In the genomic region with DNA sequence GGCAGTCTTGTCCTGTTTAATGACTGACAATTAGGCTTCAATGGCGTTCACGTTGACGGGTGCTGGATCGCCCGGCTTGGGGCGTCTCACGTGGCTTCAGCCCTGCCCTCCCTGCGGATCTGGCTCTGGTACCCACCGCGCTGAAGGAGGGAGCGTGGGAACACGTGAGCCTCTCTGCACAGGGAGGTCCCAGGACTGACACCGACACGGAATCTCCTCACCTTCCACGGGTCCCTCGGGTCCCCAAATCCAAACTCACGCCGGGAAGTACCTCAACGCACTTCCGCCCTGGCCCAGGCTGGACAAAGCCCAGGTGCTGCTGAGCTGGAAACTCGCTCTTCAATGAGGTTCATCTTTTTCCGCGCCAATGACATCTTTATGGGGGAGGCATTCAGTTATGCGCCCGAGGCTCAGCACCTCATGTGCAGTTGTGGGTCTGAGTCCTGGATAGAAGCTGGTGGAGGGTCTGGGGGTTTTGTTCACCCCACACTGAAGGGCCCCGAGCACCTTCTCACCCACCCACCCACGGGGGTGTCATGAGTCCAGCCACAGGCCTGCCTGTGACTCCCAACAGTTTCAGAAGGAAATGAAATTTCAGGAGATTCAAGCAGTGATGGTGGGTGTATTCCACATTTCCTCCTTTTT, we compare ENCODE assay signal across 22 cellular contexts.
"Had no signal": no experiment of that assay in that cellular context is flagged by ENCODE, and none has a peak within 500 bp of the region (broad histone marks: within the 10 kb centered on the region; RNA-seq: fewer than 3 reads in every experiment).

No MANE protein-coding gene starts in this region.

- H3K4me1 ChIP-seq: heart left ventricle, left lung, parathyroid adenoma, right lobe of liver, upper lobe of left lung had no signal

- H2AFZ ChIP-seq: parathyroid adenoma had no signal

- FAIRE-seq: bronchial epithelial cell had no signal

- H3K27ac Mint-ChIP-seq: activated CD4-positive, alpha-beta T cell treated with anti-CD3 and anti-CD28 coated beads for 36 hours; activated naive CD8-positive, alpha-beta T cell treated with anti-CD3 and anti-CD28 coated beads for 36 hours; nephron; stimulated activated memory B cell treated with anti-CD40 and anti-IgM and Interleukin-4, amounts not matched to agents 10 μg/mL and 1 μg/mL and 100 μg/mL, for 72 hours; T-helper 1 cell treated with Interleukin-12 subunit alpha and Interleukin-12 subunit beta and Interleukin-4 antibody, amounts not matched to agents 30 μg/mL and 1 μg/mL, for 36 hours; WTC11 had no signal

- H3K4me1 Mint-ChIP-seq: activated naive CD8-positive, alpha-beta T cell treated with anti-CD3 and anti-CD28 coated beads for 36 hours; nephron had no signal

- H3K9me3 Mint-ChIP-seq: activated naive CD8-positive, alpha-beta T cell treated with anti-CD3 and anti-CD28 coated beads for 36 hours; nephron; T-helper 1 cell treated with Interleukin-12 subunit alpha and Interleukin-12 subunit beta and Interleukin-4 antibody, amounts not matched to agents 30 μg/mL and 1 μg/mL, for 36 hours had no signal

- H3K36me3 ChIP-seq: heart left ventricle, left lung, right lobe of liver, thoracic aorta, upper lobe of left lung had no signal

- H3K27ac ChIP-seq: coronary artery, epithelial cell of prostate, heart left ventricle, left lung, parathyroid adenoma, right lobe of liver, skin epidermis, thoracic aorta, upper lobe of left lung had no signal

- H3K9me3 ChIP-seq: heart left ventricle, left lung, right lobe of liver, thoracic aorta, upper lobe of left lung had no signal

- ATAC-seq: activated CD4-positive, alpha-beta T cell treated with anti-CD3 and anti-CD28 coated beads for 36 hours; heart left ventricle; left lung; right lobe of liver; stimulated activated memory B cell treated with anti-CD40 and anti-IgM and Interleukin-4, amounts not matched to agents 10 μg/mL and 1 μg/mL and 100 μg/mL, for 72 hours; WTC11 had no signal

- H3K27me3 ChIP-seq: right lobe of liver, upper lobe of left lung had no signal

- H3K79me2 ChIP-seq: parathyroid adenoma had no signal

- H3K9ac ChIP-seq: parathyroid adenoma had no signal

- H3K4me3 ChIP-seq: coronary artery, heart left ventricle, left lung, right lobe of liver, skin epidermis, thoracic aorta, upper lobe of left lung had no signal

- H3K4me3 Mint-ChIP-seq: activated CD4-positive, alpha-beta T cell treated with anti-CD3 and anti-CD28 coated beads for 36 hours; activated naive CD8-positive, alpha-beta T cell treated with anti-CD3 and anti-CD28 coated beads for 36 hours; nephron; stimulated activated memory B cell treated with anti-CD40 and anti-IgM and Interleukin-4, amounts not matched to agents 10 μg/mL and 1 μg/mL and 100 μg/mL, for 72 hours; T-helper 1 cell treated with Interleukin-12 subunit alpha and Interleukin-12 subunit beta and Interleukin-4 antibody, amounts not matched to agents 30 μg/mL and 1 μg/mL, for 36 hours; WTC11 had no signal

- H3K36me3 Mint-ChIP-seq: activated naive CD8-positive, alpha-beta T cell treated with anti-CD3 and anti-CD28 coated beads for 36 hours; stimulated activated memory B cell treated with anti-CD40 and anti-IgM and Interleukin-4, amounts not matched to agents 10 μg/mL and 1 μg/mL and 100 μg/mL, for 72 hours; WTC11 had no signal

- DNase-seq: activated CD4-positive, alpha-beta T cell treated with anti-CD3 and anti-CD28 coated beads for 36 hours; activated CD4-positive, alpha-beta T cell treated with anti-CD3 and anti-CD28 coated beads, Interleukin-2, amount 50 U/mL, for 4 hours; activated naive CD4-positive, alpha-beta T cell treated with Interleukin-2 at 50 U/mL for 16 hours; activated naive CD8-positive, alpha-beta T cell treated with anti-CD3 and anti-CD28 coated beads for 36 hours; activated T-cell treated with anti-CD3 and anti-CD28 coated beads, Interleukin-2, amount 50 U/mL, for 48 hours; cerebellar nuclear complex; heart left ventricle; right lobe of liver; stimulated activated CD4-positive, alpha-beta T cell treated with anti-CD3 and anti-CD28 coated beads, Interleukin-2, amount 100 ng/mL, for 24 hours; T1000 had no signal
